ENCODE assay signal across 23 cellular contexts in the genomic region with DNA sequence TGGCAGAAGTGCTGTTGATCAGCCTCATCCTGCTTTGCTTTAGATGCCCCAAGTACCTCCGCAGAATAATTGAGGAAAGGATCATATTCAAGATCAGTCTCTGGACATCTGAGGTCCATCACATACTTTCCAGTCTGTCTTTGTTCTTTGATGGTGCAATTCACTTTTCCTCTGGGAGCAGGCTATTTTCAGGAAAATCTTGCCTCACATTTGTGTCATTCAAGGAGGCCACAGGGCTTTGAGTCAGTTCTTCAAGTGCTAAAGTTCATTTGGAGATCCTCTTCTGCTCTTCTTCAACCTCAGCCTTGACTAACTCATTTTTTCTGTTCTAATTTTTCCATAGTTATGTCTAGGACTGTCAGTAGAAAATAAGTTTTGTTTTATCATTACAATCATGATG. TPM values are rescaled to one million over a fixed set of nuclear protein-coding genes. Genes with fewer than 3 reads are reported as not detected.
"Had no signal": no experiment of that assay in that cellular context is flagged by ENCODE, and none has a peak within 500 bp of the region (broad histone marks: within the 10 kb centered on the region; RNA-seq: fewer than 3 reads in every experiment).

No MANE protein-coding gene starts in this region.

- H3K36me3 ChIP-seq: esophagus squamous epithelium, left lung, tibial artery had no signal

- H3K9me3 ChIP-seq: esophagus squamous epithelium, left lung, tibial artery had no signal

- H3K27me3 ChIP-seq: esophagus squamous epithelium, left lung, tibial artery had no signal

- H3K4me3 ChIP-seq: esophagus squamous epithelium, left lung, lung, tibial artery had no signal

- DNase-seq: activated CD4-positive, alpha-beta memory T cell treated with anti-CD3 and anti-CD28 coated beads, Interleukin-2, amount 10 ng/mL, durations not matched to agents 7 days and 5 days; activated CD4-positive, alpha-beta T cell treated with anti-CD3 and anti-CD28 coated beads, Interleukin-2, amount 10 ng/mL, durations not matched to agents 24 days and 14 days; activated CD8-positive, alpha-beta memory T cell treated with anti-CD3 and anti-CD28 coated beads, Interleukin-2, amount 10 ng/mL, durations not matched to agents 7 days and 5 days; activated effector memory CD4-positive, alpha-beta T cell treated with anti-CD3 and anti-CD28 coated beads, Interleukin-2, amount 50 U/mL, for 16 hours; activated naive CD4-positive, alpha-beta T cell treated with anti-CD3 and anti-CD28 coated beads, Interleukin-2, amount 50 U/mL, for 16 hours; activated naive CD8-positive, alpha-beta T cell treated with anti-CD3 and anti-CD28 coated beads, Interleukin-2, amount 50 U/mL, for 24 hours; activated T-cell treated with anti-CD3 and anti-CD28 coated beads for 4 hours; aorta; central memory CD4-positive, alpha-beta T cell; endodermal cell; esophagus squamous epithelium; hippocampal formation; kidney glomerular epithelial cell; left lung; naive thymus-derived CD4-positive, alpha-beta T cell; occipital lobe; retina; stimulated activated CD4-positive, alpha-beta T cell treated with anti-CD3 and anti-CD28 coated beads, Interleukin-4, amount 100 ng/mL, for 4 hours; stimulated activated naive CD8-positive, alpha-beta T cell treated with anti-CD3 and anti-CD28 coated beads, Interleukin-15, Interleukin-2, amounts not matched to agents 100 U/mL and 50 U/mL, for 24 hours; tibial artery had no signal

RNA-seq across cellular contexts. Expression of gene EQTN, which starts 18.6 kb away (rescaled TPM):
- total RNA-seq: activated CD4-positive, alpha-beta memory T cell treated with anti-CD3 and anti-CD28 coated beads, Interleukin-2, amount 10 ng/mL, durations not matched to agents 7 days and 5 days; activated CD4-positive, alpha-beta T cell treated with anti-CD3 and anti-CD28 coated beads, Interleukin-2, amount 10 ng/mL, durations not matched to agents 24 days and 14 days; activated CD8-positive, alpha-beta memory T cell treated with anti-CD3 and anti-CD28 coated beads, Interleukin-2, amount 10 ng/mL, durations not matched to agents 7 days and 5 days; endodermal cell; esophagus squamous epithelium; naive thymus-derived CD4-positive, alpha-beta T cell; posterior vena cava; T-helper 2 cell treated with Interferon-gamma antibody and Interleukin-4, amounts not matched to agents 100 ng/mL and 5 ng/mL, for 36 hours had no signal
